Comparison of ENCODE assay signal across 2 cellular contexts in genomic region chr1:198880397-198880796, GRCh38.
TF ChIP-seq lines count a peak whose summit lies in the region.

No MANE protein-coding gene starts in this region.

TF ChIP-seq in SK-N-SH, 30 proteins besides CTCF, POLR2A, EP300 and RAD21 (continued from another document):
- TF ChIP-seq GABPA (IDR thresholded peaks at IDR 0.05; ENCODE audit: low read depth), result no peak
- no peak for TF ChIP-seq ELF1 (IDR thresholded peaks at IDR 0.05)
- TF ChIP-seq NFIC (IDR thresholded peaks at IDR 0.05; ENCODE audit: borderline replicate concordance), result no peak

TF ChIP-seq in SK-N-SH treated with all-trans-retinoic acid at 6 μM for 48 hours, 23 proteins besides CTCF, POLR2A, EP300 and RAD21 (continued from another document):
- no peak for TF ChIP-seq ARNTL (CRISPR knock-in tag; IDR thresholded peaks at IDR 0.05; ENCODE audit: borderline replicate concordance, low read depth)
- TF ChIP-seq ZNF70 (CRISPR knock-in tag; IDR thresholded peaks at IDR 0.05), result no peak
- TF ChIP-seq CREB5 (CRISPR knock-in tag; IDR thresholded peaks at IDR 0.05; ENCODE audit: low read depth), result no peak
- TF ChIP-seq ISL1 (CRISPR knock-in tag; IDR thresholded peaks at IDR 0.05), result no peak
- no peak for TF ChIP-seq ZC3H10 (CRISPR knock-in tag; IDR thresholded peaks at IDR 0.05)
